Comparison of ENCODE assay signal across 15 cellular contexts in the genomic region with DNA sequence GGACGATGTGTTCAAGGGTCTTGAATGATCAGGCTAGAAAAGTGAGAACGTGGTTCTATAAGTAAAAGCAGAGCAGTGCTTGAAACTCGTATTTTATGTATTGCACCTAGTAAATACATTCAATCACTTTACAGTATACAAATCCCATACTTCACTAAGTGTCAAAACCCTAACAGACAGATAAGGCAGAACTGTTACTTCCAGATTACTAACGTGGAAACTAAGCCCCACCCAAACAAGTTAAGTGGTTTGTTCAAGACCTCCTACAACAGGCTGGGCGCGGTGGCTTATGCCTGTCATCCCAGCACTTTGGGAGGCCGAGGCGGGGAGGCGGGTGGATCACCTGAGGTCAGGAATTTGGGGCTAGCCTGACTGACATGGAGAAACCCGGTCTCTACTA. TPM values are rescaled to one million over a fixed set of nuclear protein-coding genes. Genes with fewer than 3 reads are reported as not detected.
DNase-seq lines count a peak whose midpoint lies in the region; ATAC-seq lines count a peak whose summit lies in the region.
"Had no signal": no experiment of that assay in that cellular context is flagged by ENCODE, and none has a peak within 500 bp of the region (broad histone marks: within the 10 kb centered on the region; RNA-seq: fewer than 3 reads in every experiment).

No MANE protein-coding gene starts in this region.

- H3K9me3 Mint-ChIP-seq in CD8-positive, alpha-beta memory T cell: no peaks in the 10 kb centered on the region
- no peaks in the 10 kb centered on the region for H3K9me3 Mint-ChIP-seq in activated T-helper 17 cell treated with anti-CD3 and anti-CD28 coated beads, Interleukin-2, amount 50 U/mL, for 72 hours
- H3K9me3 Mint-ChIP-seq in naive B cell: no peaks in the 10 kb centered on the region

- peaks cover 7 to 39% (median 14%) of the 10 kb centered on the region in 3 donors for H3K36me3 Mint-ChIP-seq in CD8-positive, alpha-beta memory T cell
- peaks cover 50% of the 10 kb centered on the region for H3K36me3 Mint-ChIP-seq in activated T-helper 17 cell treated with anti-CD3 and anti-CD28 coated beads, Interleukin-2, amount 50 U/mL, for 72 hours (ENCODE audit: low read depth)
- peaks cover 12 to 20% of the 10 kb centered on the region in 2 donors for H3K36me3 Mint-ChIP-seq in naive B cell

- H3K4me1 ChIP-seq in CD8-positive, alpha-beta memory T cell (ENCODE audit: insufficient read depth, low read length): peaks cover 37% of the 10 kb centered on the region

- CTCF ChIA-PET in CD8-positive, alpha-beta memory T cell (lab: Charles Lee): interaction anchor here (0.9 to 4.8 kb wide), 2 partner anchors 15 to 45 kb away, joined by 3 to 24 read pairs; no protein-coding TSS in a partner anchor

- peaks cover 27% of the 10 kb centered on the region for H3K36me3 ChIP-seq in CD8-positive, alpha-beta memory T cell (ENCODE audit: insufficient read depth, low read length)
- peaks cover 34% of the 10 kb centered on the region for H3K36me3 ChIP-seq in KOPT-K1 (ENCODE audit: insufficient read depth, low read length)

- H3K27me3 ChIP-seq in CD8-positive, alpha-beta memory T cell (ENCODE audit: insufficient read depth, low read length, poor library complexity, severe bottlenecking): no peaks in the 10 kb centered on the region
- H3K27me3 ChIP-seq: SJSA1, tibial nerve had no signal

- peak overlapping the region in 5 of 7 donors; percentile 32 to 98 (median 91) for H3K4me3 Mint-ChIP-seq in CD8-positive, alpha-beta memory T cell
- H3K4me3 Mint-ChIP-seq in activated T-helper 17 cell treated with anti-CD3 and anti-CD28 coated beads, Interleukin-2, amount 50 U/mL, for 72 hours: peak overlapping the region; percentile 99
- H3K4me3 Mint-ChIP-seq in naive B cell: peak overlapping the region in 6 of 8 donors; percentile 89 to 99 (median 97)

- H3K27ac Mint-ChIP-seq in CD8-positive, alpha-beta memory T cell: peak overlapping the region in 7 of 8 donors; percentile 54 to 100 (median 99)
- H3K27ac Mint-ChIP-seq in activated T-helper 17 cell treated with anti-CD3 and anti-CD28 coated beads, Interleukin-2, amount 50 U/mL, for 72 hours: peak overlapping the region; percentile 95
- peak overlapping the region in 3 of 6 donors; percentile 98 to 100 (median 99) for H3K27ac Mint-ChIP-seq in naive B cell

- ATAC-seq in activated T-helper 17 cell treated with anti-CD3 and anti-CD28 coated beads, Interleukin-2, amount 50 U/mL, for 72 hours (replicated peaks): no peak
- ATAC-seq in naive B cell (ENCODE audit: low read depth in 2 of 2) (no peak), HG03432 (IDR thresholded peaks at IDR 0.05; ENCODE audit: unreplicated experiment) (no peak)
- ATAC-seq: activated CD4-positive, CD25-positive, alpha-beta regulatory T cell treated with anti-CD3 and anti-CD28 coated beads, Interleukin-2, amount 50 U/mL, for 24 hours; esophagus mucosa had no signal

- H3K4me1 Mint-ChIP-seq in CD8-positive, alpha-beta memory T cell: peaks cover 44 to 50% (median 47%) of the 10 kb centered on the region in 3 donors
- peaks cover 19% of the 10 kb centered on the region for H3K4me1 Mint-ChIP-seq in activated T-helper 17 cell treated with anti-CD3 and anti-CD28 coated beads, Interleukin-2, amount 50 U/mL, for 72 hours
- peaks cover 31 to 45% (median 40%) of the 10 kb centered on the region in 3 donors for H3K4me1 Mint-ChIP-seq in naive B cell

- no peaks in the 10 kb centered on the region for H3K9me3 ChIP-seq in CD8-positive, alpha-beta memory T cell (ENCODE audit: low read length)
- no peaks in the 10 kb centered on the region for H3K9me3 ChIP-seq in KOPT-K1 (ENCODE audit: insufficient read depth, low read length, poor library complexity, severe bottlenecking)
- H3K9me3 ChIP-seq: SJSA1, tibial nerve had no signal

- H3K4me3 ChIP-seq in CD8-positive, alpha-beta memory T cell (ENCODE audit: low read length): no peak overlapping the region
- H3K4me3 ChIP-seq: SJSA1 had no signal

- no peak for DNase-seq in CD8-positive, alpha-beta memory T cell
- DNase-seq in naive B cell: no peak
- no peak for DNase-seq in NCI-H2029 (lab: John Stamatoyannopoulos, UW)
- DNase-seq in amygdala (lab: John Stamatoyannopoulos, UW): no peak
- DNase-seq: activated gamma-delta T cell treated with Interleukin-2 at 50 U/mL for 16 hours, hippocampal formation, NCI-H1436 treated with DMSO at 0.1 percent for 48 hours, NCI-H748 treated with DMSO at 0.1 percent for 48 hours had no signal

- H3K27ac ChIP-seq in CD8-positive, alpha-beta memory T cell (ENCODE audit: low read depth, low read length): no peak overlapping the region
- H3K27ac ChIP-seq in KOPT-K1 (ENCODE audit: low read depth, low read length, poor library complexity, severe bottlenecking): peak overlapping the region; percentile 95
- H3K27ac ChIP-seq: SJSA1 had no signal

- no peaks in the 10 kb centered on the region for H3K27me3 Mint-ChIP-seq in CD8-positive, alpha-beta memory T cell
- H3K27me3 Mint-ChIP-seq in activated T-helper 17 cell treated with anti-CD3 and anti-CD28 coated beads, Interleukin-2, amount 50 U/mL, for 72 hours: no peaks in the 10 kb centered on the region
- H3K27me3 Mint-ChIP-seq in naive B cell: no peaks in the 10 kb centered on the region

- POLR2A ChIA-PET in CD8-positive, alpha-beta memory T cell (lab: Charles Lee): interaction anchor here (0.6 kb wide), 1 partner anchor 122 kb away, joined by 8 read pairs; no protein-coding TSS in a partner anchor

RNA-seq across cellular contexts. Expression of gene MYO1G, which starts 9.2 kb away (rescaled TPM):
- total RNA-seq in CD8-positive, alpha-beta memory T cell: 100 to 1,000 TPM; 363 to 374 TPM
- polyA plus RNA-seq in CD8-positive, alpha-beta memory T cell: 182 TPM
- 100 to 1,000 TPM; 316 to 649 TPM for total RNA-seq in activated T-helper 17 cell treated with anti-CD3 and anti-CD28 coated beads, Interleukin-2, amount 50 U/mL, for 72 hours
- polyA plus RNA-seq in naive B cell (ENCODE audit: low read depth in 6 of 6): 100 to 1,000 TPM in 3 of 6 donors, 10 to 100 TPM in 3; 83.1 to 151 (median 99.6) TPM

RNA-seq across cellular contexts. Expression of gene CCM2, which starts 12.0 kb away (rescaled TPM):
- 10 to 100 TPM; 70.6 to 74.8 TPM for total RNA-seq in CD8-positive, alpha-beta memory T cell
- 81.1 TPM for polyA plus RNA-seq in CD8-positive, alpha-beta memory T cell
- total RNA-seq in activated T-helper 17 cell treated with anti-CD3 and anti-CD28 coated beads, Interleukin-2, amount 50 U/mL, for 72 hours: 10 to 100 TPM; 69.8 to 79.3 TPM
- polyA plus RNA-seq in naive B cell (ENCODE audit: low read depth in 6 of 6): 100 to 1,000 TPM in 2 of 6 donors, 10 to 100 TPM in 4; 69.3 to 136 (median 77.3) TPM
